Comparison of ENCODE assay signal across 13 cellular contexts in genomic region chr17:41814195-41814594, GRCh38. TPM values are rescaled to one million over a fixed set of nuclear protein-coding genes. Genes with fewer than 3 reads are reported as not detected.
DNase-seq lines count a peak whose midpoint lies in the region; ATAC-seq and TF ChIP-seq lines count a peak whose summit lies in the region.
"Had no signal": no experiment of that assay in that cellular context is flagged by ENCODE, and none has a peak within 500 bp of the region (broad histone marks: within the 10 kb centered on the region; RNA-seq: fewer than 3 reads in every experiment).

No MANE protein-coding gene starts in this region.

- H3K4me3 ChIP-seq in AG09309 (ENCODE audit: control insufficient read depth, low read depth, low read length): peak overlapping the region; percentile 97
- H3K4me3 ChIP-seq in IMR-90 (ENCODE audit: insufficient read depth, low read depth, low read length): peak overlapping the region; percentile 88
- H3K4me3 ChIP-seq in mesodermal cell (ENCODE audit: extremely low read depth, insufficient read depth, low read length, poor library complexity, severe bottlenecking): peak overlapping the region; percentile 86

- dilution Hi-C loops in IMR-90 (cut with HindIII; ENCODE audit: low sequenced_read_pairs, unreplicated experiment): no loop called here

- peak overlapping the region; percentile 96 for H3K56ac ChIP-seq in IMR-90 (ENCODE audit: extremely low read depth, insufficient read depth, low read length)

- H3K36me3 ChIP-seq in IMR-90 (ENCODE audit: control insufficient read depth, insufficient read depth, low read length) (peaks cover 19% of the 10 kb centered on the region), mesodermal cell (ENCODE audit: control insufficient read depth, insufficient read depth, low read length) (peaks cover 42% of the 10 kb centered on the region)

- no peaks in the 10 kb centered on the region for H3K9me3 Mint-ChIP-seq in chondrocyte (ENCODE audit: low read depth)

- H3K36me3 Mint-ChIP-seq in chondrocyte (ENCODE audit: low read depth): peaks cover 18% of the 10 kb centered on the region

- peak overlapping the region; percentile 93 for H2AK5ac ChIP-seq in IMR-90 (ENCODE audit: low read depth, low read length)

- BruUV-seq in IMR-90 (replicated peaks; lab: Mats Ljungman, UMichigan): no TSS peak

- TF ChIP-seq POLR2A in IMR-90 (IDR thresholded peaks at IDR 0.05; ENCODE audit: low read depth, low read length): no peak

- H3K79me1 ChIP-seq in IMR-90 (ENCODE audit: low read depth in 1 of 2, low read length in 2 of 2): peaks cover 22 to 87% of the 10 kb centered on the region in 2 experiments

- peak overlapping the region; percentile 95 for H3K27ac Mint-ChIP-seq in chondrocyte (ENCODE audit: unreplicated experiment)

- peaks cover 52% of the 10 kb centered on the region for H4K20me1 ChIP-seq in IMR-90 (ENCODE audit: insufficient read depth, low read length)

- peaks cover 30% of the 10 kb centered on the region for H3K9me1 ChIP-seq in IMR-90 (ENCODE audit: insufficient read depth, low read length)

- H2BK5ac ChIP-seq in IMR-90 (ENCODE audit: low read depth, low read length, poor library complexity, severe bottlenecking): peak overlapping the region; percentile 94

- TF ChIP-seq CTCF in AG09309 (IDR thresholded peaks at IDR 0.05; ENCODE audit: control insufficient read depth, insufficient read depth, low read depth, low read length, missing control alignments) (no peak), IMR-90 (conservative IDR thresholded peaks at IDR 0.05; ENCODE audit: low read depth, low read length) (no peak), chondrocyte (IDR thresholded peaks at IDR 0.05) (no peak)

- CTCF ChIA-PET in IMR-90 (lab: Yijun Ruan, JAX): no interaction called here

- H3K27me3 ChIP-seq in IMR-90 (ENCODE audit: control insufficient read depth, insufficient read depth, low read length): no peaks in the 10 kb centered on the region

- H3K4me2 ChIP-seq in IMR-90 (ENCODE audit: low read depth, low read length): peak overlapping the region; percentile 94

- no peak for TF ChIP-seq RAD21 in IMR-90 (IDR thresholded peaks at IDR 0.05; ENCODE audit: low read length)

- H3K4me1 Mint-ChIP-seq in chondrocyte (ENCODE audit: low read depth): peaks cover 45% of the 10 kb centered on the region

- H3K4me1 ChIP-seq in IMR-90 (ENCODE audit: control insufficient read depth, insufficient read depth, low read length) (peaks cover 23% of the 10 kb centered on the region), mesodermal cell (ENCODE audit: control insufficient read depth, insufficient read depth, low read length, poor library complexity, severe bottlenecking) (peaks cover 9% of the 10 kb centered on the region)

- ATAC-seq in IMR-90 (ENCODE audit: low read depth) (no peak), HG02623 (IDR thresholded peaks at IDR 0.05; ENCODE audit: unreplicated experiment) (no peak)

- H2BK20ac ChIP-seq in IMR-90 (ENCODE audit: low read depth, low read length): no peak overlapping the region

- in situ Hi-C loops in IMR-90 (cut with MboI; ENCODE audit: low sequenced_read_pairs): no loop called here

- no CpG with 5 or more reads among the region's 1 CpG for WGBS in IMR-90 (ENCODE audit: extremely low coverage in 2 of 2, insufficient read length in 1 of 2), 2 experiments
- WGBS in mesodermal cell (ENCODE audit: insufficient coverage in 2 of 2), 2 experiments: 83 to 100% methylated on average over 1 of the region's 1 CpG

- peak overlapping the region; percentile 45; the same call in 1 of the 2 replicates for H2BK120ac ChIP-seq in IMR-90 (ENCODE audit: low read depth, low read length)

- POLR2A ChIA-PET in IMR-90 (lab: Charles Lee; ENCODE audit: unreplicated experiment): interaction anchor here (1.2 kb wide), 1 partner anchor 10 kb away, joined by 3 read pairs; no protein-coding TSS in a partner anchor

- H2AK9ac ChIP-seq in IMR-90 (replicated peaks; ENCODE audit: low read depth, low read length, poor library complexity): peak overlapping the region; percentile 100

- H3K27me3 Mint-ChIP-seq in chondrocyte (ENCODE audit: low read depth): no peaks in the 10 kb centered on the region

- intact Hi-C loops in IMR-90 (cut with micrococcal nuclease): no loop called here

- H4K5ac ChIP-seq in IMR-90 (ENCODE audit: low read depth, low read length): peak overlapping the region; percentile 92

- H3K23ac ChIP-seq in IMR-90 (ENCODE audit: low read depth, low read length): peak overlapping the region; percentile 95

- H2BK15ac ChIP-seq in IMR-90 (ENCODE audit: low read depth, low read length): no peak overlapping the region

- no peak for DNase-seq in AG09309 (ENCODE audit: low read depth)
- peak; percentile 36 for DNase-seq in IMR-90
- DNase-seq in chondrocyte (ENCODE audit: low spot score): no peak
- DNase-seq in SKM-1 treated with dmso at 0.1 percent for 144 hours (lab: John Stamatoyannopoulos, UW; ENCODE audit: unreplicated experiment): no peak
- no peak for DNase-seq in retina
- DNase-seq in NCI-H1930 (lab: John Stamatoyannopoulos, UW): no peak
- DNase-seq: activated naive CD4-positive, alpha-beta T cell treated with Interleukin-2 at 50 U/mL for 16 hours; effector CD4-positive, alpha-beta T cell; NCI-H1694 treated with DMSO at 0.1 percent for 48 hours had no signal

- peak overlapping the region; percentile 22 for H3K18ac ChIP-seq in IMR-90 (ENCODE audit: low read depth, low read length)

- H3K27ac ChIP-seq in IMR-90 (ENCODE audit: insufficient read depth, low read length) (peak overlapping the region; percentile 93), mesodermal cell (ENCODE audit: low read depth, low read length, severe bottlenecking) (peak overlapping the region; percentile 89)

- peak overlapping the region; percentile 94 for H2AFZ ChIP-seq in IMR-90 (replicated peaks; ENCODE audit: low read length, poor library complexity)

- no peaks in the 10 kb centered on the region for H3K9me3 ChIP-seq in IMR-90 (ENCODE audit: control insufficient read depth, insufficient read depth, low read length)
- H3K9me3 ChIP-seq in mesodermal cell (ENCODE audit: control insufficient read depth, low read length): no peaks in the 10 kb centered on the region

- H4K8ac ChIP-seq in IMR-90 (ENCODE audit: low read depth in 2 of 2, low read length in 2 of 2): peak overlapping the region; percentile 92 to 94; a peak in 3 of 4 replicates

- H4K91ac ChIP-seq in IMR-90 (ENCODE audit: insufficient read depth, low read depth, low read length): peak overlapping the region; percentile 95

- H3K4me3 Mint-ChIP-seq in chondrocyte (ENCODE audit: unreplicated experiment): peak overlapping the region; percentile 99

- peak overlapping the region; percentile 100 for H3K14ac ChIP-seq in IMR-90 (replicated peaks; ENCODE audit: low read depth, low read length)

- peak overlapping the region; percentile 100 for H3K4ac ChIP-seq in IMR-90 (ENCODE audit: low read depth, low read length)

- peak overlapping the region; percentile 96 for H3K9ac ChIP-seq in IMR-90 (ENCODE audit: low read depth, low read length)

TF ChIP-seq in IMR-90, 13 proteins besides CTCF, POLR2A, EP300 and RAD21:
- no peak for TF ChIP-seq RCOR1 (IDR thresholded peaks at IDR 0.05; ENCODE audit: insufficient replicate concordance, low read length)
- no peak for TF ChIP-seq USF2 (IDR thresholded peaks at IDR 0.05; ENCODE audit: low read depth, low read length)

RNA-seq across cellular contexts. Expression of gene FKBP10, which starts 1.4 kb away (rescaled TPM):
- total RNA-seq in IMR-90 (2012; rRNA removed) (156 and 170 TPM in 2 replicates), chondrocyte (557 to 584 TPM (median 567 TPM) in 3 replicates)
- 984 and 1,083 TPM in 2 replicates for polyA plus RNA-seq in IMR-90 (2012; rRNA removed)
- polyA plus RNA-seq in IMR-90 (2012; cell fraction: cytosol; rRNA removed): 808 and 968 TPM in 2 replicates
- polyA plus RNA-seq in IMR-90 (2012; cell fraction: nucleus; rRNA removed; ENCODE audit: low replicate concordance): 1,533 and 3,276 TPM in 2 replicates
- polyA plus RNA-seq in mesodermal cell (2013, experiment 1 of 2): 380 TPM
- 318 TPM for polyA plus RNA-seq in mesodermal cell (2013, experiment 2 of 2)

RNA-seq across cellular contexts. Expression of gene P3H4, which starts 2.4 kb away (rescaled TPM):
- total RNA-seq in IMR-90 (2012; rRNA removed) (21.5 and 22.2 TPM in 2 replicates), chondrocyte (83.8 to 109 TPM (median 84.8 TPM) in 3 replicates)
- 66.7 and 76.9 TPM in 2 replicates for polyA plus RNA-seq in IMR-90 (2012; rRNA removed)
- 97.5 and 103 TPM in 2 replicates for polyA plus RNA-seq in IMR-90 (2012; cell fraction: cytosol; rRNA removed)
- polyA plus RNA-seq in IMR-90 (2012; cell fraction: nucleus; rRNA removed; ENCODE audit: low replicate concordance): 24.6 and 46.5 TPM in 2 replicates
- 51.8 TPM for polyA plus RNA-seq in mesodermal cell (2013, experiment 1 of 2)
- polyA plus RNA-seq in mesodermal cell (2013, experiment 2 of 2): 41.0 TPM

RNA-seq across cellular contexts. Expression of gene NT5C3B, which starts 21.8 kb away (rescaled TPM):
- total RNA-seq in IMR-90 (2012; rRNA removed) (83.0 and 92.7 TPM in 2 replicates), chondrocyte (39.8 to 52.4 TPM (median 47.8 TPM) in 3 replicates)
- 58.0 and 59.9 TPM in 2 replicates for polyA plus RNA-seq in IMR-90 (2012; rRNA removed)
- 47.4 and 50.6 TPM in 2 replicates for polyA plus RNA-seq in IMR-90 (2012; cell fraction: cytosol; rRNA removed)
- polyA plus RNA-seq in IMR-90 (2012; cell fraction: nucleus; rRNA removed; ENCODE audit: low replicate concordance): 45.6 and 79.0 TPM in 2 replicates
- 72.1 TPM for polyA plus RNA-seq in mesodermal cell (2013, experiment 1 of 2)
- 61.6 TPM for polyA plus RNA-seq in mesodermal cell (2013, experiment 2 of 2)

RNA-seq across cellular contexts. Expression of gene KLHL10, which starts 23.4 kb away (rescaled TPM):
- total RNA-seq in IMR-90 (2012; rRNA removed) (under 0.01 and 0.18 TPM in 2 replicates), chondrocyte (0.67 TPM in 1 of 3 replicates, not detected in the others)
- polyA plus RNA-seq in IMR-90 (2012; rRNA removed): 0.07 TPM in 1 of 2 replicates, not detected in the other
- 0.08 TPM in 1 of 2 replicates, not detected in the other for polyA plus RNA-seq in IMR-90 (2012; cell fraction: cytosol; rRNA removed)
- polyA plus RNA-seq in IMR-90 (2012; cell fraction: nucleus; rRNA removed; ENCODE audit: low replicate concordance): 0.05 and 0.34 TPM in 2 replicates
- polyA plus RNA-seq in mesodermal cell (2013, experiment 1 of 2): 0.41 TPM
- polyA plus RNA-seq in mesodermal cell (2013, experiment 2 of 2): not detected
- total RNA-seq: HT1080, RPMI7951 had no signal

RNA-seq across cellular contexts. Expression of gene JUP, which starts 27.7 kb away (rescaled TPM):
- total RNA-seq in IMR-90 (2012; rRNA removed) (12.9 and 14.7 TPM in 2 replicates), chondrocyte (8.1 to 22.0 TPM (median 18.8 TPM) in 3 replicates)
- 27.3 and 28.4 TPM in 2 replicates for polyA plus RNA-seq in IMR-90 (2012; rRNA removed)
- 14.0 and 35.6 TPM in 2 replicates for polyA plus RNA-seq in IMR-90 (2012; cell fraction: cytosol; rRNA removed)
- 17.9 and 32.0 TPM in 2 replicates for polyA plus RNA-seq in IMR-90 (2012; cell fraction: nucleus; rRNA removed; ENCODE audit: low replicate concordance)
- 133 TPM for polyA plus RNA-seq in mesodermal cell (2013, experiment 1 of 2)
- polyA plus RNA-seq in mesodermal cell (2013, experiment 2 of 2): 116 TPM
